Comparison of ENCODE assay signal across 8 cellular contexts in genomic region chr19:20247016-20247683, GRCh38.
DNase-seq lines count a peak whose midpoint lies in the region; ATAC-seq lines count a peak whose summit lies in the region.

No MANE protein-coding gene starts in this region.

- CTCF ChIA-PET in activated CD4-positive, alpha-beta T cell treated with anti-CD3 and anti-CD28 coated beads, Interleukin-2, amount 10 ng/mL, durations not matched to agents 7 days and 5 days (lab: Charles Lee), result no interaction called here
- CTCF ChIA-PET in CD8-positive, alpha-beta memory T cell (lab: Charles Lee), result no interaction called here

- no peak overlapping the region for H3K4me3 ChIP-seq in CD8-positive, alpha-beta memory T cell (ENCODE audit: low read length)

- intact Hi-C loops in left ventricle myocardium superior (cut with micrococcal nuclease), result no loop called here

- peak; percentile 10 for DNase-seq in activated gamma-delta T cell treated with Interleukin-2 at 50 U/mL for 16 hours
- DNase-seq in activated gamma-delta T cell (lab: John Stamatoyannopoulos, UW), result no peak
- peak; percentile 34 for DNase-seq in activated CD4-positive, alpha-beta T cell treated with anti-CD3 and anti-CD28 coated beads, Interleukin-2, amount 10 ng/mL, durations not matched to agents 7 days and 5 days
- peak; percentile 35 for DNase-seq in left ventricle myocardium superior
- peak; percentile 24 for DNase-seq in stimulated activated CD4-positive, alpha-beta T cell treated with anti-CD3 and anti-CD28 coated beads, Interleukin-1b, Interleukin-23, amount 100 ng/mL, for 48 hours
- DNase-seq in cortex of kidney (lab: John Stamatoyannopoulos, UW), result no peak
- no peak for DNase-seq in CD8-positive, alpha-beta memory T cell

- H3K27ac ChIP-seq in CD8-positive, alpha-beta memory T cell (ENCODE audit: low read depth, low read length), result no peak overlapping the region

- no peaks in the 10 kb centered on the region for H3K36me3 ChIP-seq in CD8-positive, alpha-beta memory T cell (ENCODE audit: insufficient read depth, low read length)

- H3K27me3 ChIP-seq in CD8-positive, alpha-beta memory T cell (ENCODE audit: insufficient read depth, low read length, poor library complexity, severe bottlenecking), result no peaks in the 10 kb centered on the region

- H3K27me3 Mint-ChIP-seq in activated CD4-positive, alpha-beta T cell treated with anti-CD3 and anti-CD28 coated beads, Interleukin-2, amount 10 ng/mL, durations not matched to agents 7 days and 5 days, result no peaks in the 10 kb centered on the region
- no peaks in the 10 kb centered on the region for H3K27me3 Mint-ChIP-seq in activated T-helper 17 cell treated with anti-CD3 and anti-CD28 coated beads, Interleukin-2, amount 50 U/mL, for 72 hours
- H3K27me3 Mint-ChIP-seq in CD8-positive, alpha-beta memory T cell, result no peaks in the 10 kb centered on the region

- peaks cover 7% of the 10 kb centered on the region for H3K4me1 Mint-ChIP-seq in activated CD4-positive, alpha-beta T cell treated with anti-CD3 and anti-CD28 coated beads, Interleukin-2, amount 10 ng/mL, durations not matched to agents 7 days and 5 days
- peaks cover 11% of the 10 kb centered on the region for H3K4me1 Mint-ChIP-seq in activated T-helper 17 cell treated with anti-CD3 and anti-CD28 coated beads, Interleukin-2, amount 50 U/mL, for 72 hours
- H3K4me1 Mint-ChIP-seq in CD8-positive, alpha-beta memory T cell, result peaks cover 9 to 16% (median 13%) of the 10 kb centered on the region in 3 donors

- POLR2A ChIA-PET in activated CD4-positive, alpha-beta T cell treated with anti-CD3 and anti-CD28 coated beads, Interleukin-2, amount 10 ng/mL, durations not matched to agents 7 days and 5 days (lab: Charles Lee), result no interaction called here
- POLR2A ChIA-PET in CD8-positive, alpha-beta memory T cell (lab: Charles Lee), result no interaction called here

- peaks cover 19% of the 10 kb centered on the region for H3K9me3 Mint-ChIP-seq in activated CD4-positive, alpha-beta T cell treated with anti-CD3 and anti-CD28 coated beads, Interleukin-2, amount 10 ng/mL, durations not matched to agents 7 days and 5 days
- H3K9me3 Mint-ChIP-seq in activated T-helper 17 cell treated with anti-CD3 and anti-CD28 coated beads, Interleukin-2, amount 50 U/mL, for 72 hours, result peaks cover 4% of the 10 kb centered on the region
- H3K9me3 Mint-ChIP-seq in CD8-positive, alpha-beta memory T cell, result peaks cover 0 to 4% (median 0%) of the 10 kb centered on the region in 5 donors

- ATAC-seq in left ventricle myocardium superior, result peak; percentile 49
- no peak for ATAC-seq in activated T-helper 17 cell treated with anti-CD3 and anti-CD28 coated beads, Interleukin-2, amount 50 U/mL, for 72 hours (replicated peaks)

- no peak overlapping the region for H3K27ac Mint-ChIP-seq in activated CD4-positive, alpha-beta T cell treated with anti-CD3 and anti-CD28 coated beads, Interleukin-2, amount 10 ng/mL, durations not matched to agents 7 days and 5 days
- H3K27ac Mint-ChIP-seq in activated T-helper 17 cell treated with anti-CD3 and anti-CD28 coated beads, Interleukin-2, amount 50 U/mL, for 72 hours, result no peak overlapping the region
- H3K27ac Mint-ChIP-seq in CD8-positive, alpha-beta memory T cell, result peak overlapping the region in 2 of 8 donors; percentile 22 to 33

- no peaks in the 10 kb centered on the region for H3K9me3 ChIP-seq in CD8-positive, alpha-beta memory T cell (ENCODE audit: low read length)

- no peaks in the 10 kb centered on the region for H3K36me3 Mint-ChIP-seq in activated CD4-positive, alpha-beta T cell treated with anti-CD3 and anti-CD28 coated beads, Interleukin-2, amount 10 ng/mL, durations not matched to agents 7 days and 5 days (ENCODE audit: low read depth)
- no peaks in the 10 kb centered on the region for H3K36me3 Mint-ChIP-seq in activated T-helper 17 cell treated with anti-CD3 and anti-CD28 coated beads, Interleukin-2, amount 50 U/mL, for 72 hours (ENCODE audit: low read depth)
- H3K36me3 Mint-ChIP-seq in CD8-positive, alpha-beta memory T cell, result peaks cover 0 to 9% (median 0%) of the 10 kb centered on the region in 3 donors

- H3K4me3 Mint-ChIP-seq in activated CD4-positive, alpha-beta T cell treated with anti-CD3 and anti-CD28 coated beads, Interleukin-2, amount 10 ng/mL, durations not matched to agents 7 days and 5 days, result no peak overlapping the region
- no peak overlapping the region for H3K4me3 Mint-ChIP-seq in activated T-helper 17 cell treated with anti-CD3 and anti-CD28 coated beads, Interleukin-2, amount 50 U/mL, for 72 hours
- no peak overlapping the region for H3K4me3 Mint-ChIP-seq in CD8-positive, alpha-beta memory T cell

- no peaks in the 10 kb centered on the region for H3K4me1 ChIP-seq in CD8-positive, alpha-beta memory T cell (ENCODE audit: insufficient read depth, low read length)

Comparison
In these comparisons a context has a peak if more than half of its experiments do, and no peak if none do; other contexts are left out.
1. DNase-seq: peak in activated gamma-delta T cell treated with Interleukin-2 at 50 U/mL for 16 hours (single experiment), activated CD4-positive, alpha-beta T cell treated with anti-CD3 and anti-CD28 coated beads, Interleukin-2, amount 10 ng/mL, durations not matched to agents 7 days and 5 days (single experiment), left ventricle myocardium superior (single experiment) and stimulated activated CD4-positive, alpha-beta T cell treated with anti-CD3 and anti-CD28 coated beads, Interleukin-1b, Interleukin-23, amount 100 ng/mL, for 48 hours (single experiment); none in activated gamma-delta T cell (single experiment), cortex of kidney (single experiment) and CD8-positive, alpha-beta memory T cell (0 of 5).